ENCODE assay signal across 17 cellular contexts in genomic region chr2:106261871-106262321, GRCh38.
A peak's percentile ranks its signal among the peaks of the same experiment; 100 is the strongest.
DNase-seq lines count a peak whose midpoint lies in the region; ATAC-seq, FAIRE-seq and TF ChIP-seq lines count a peak whose summit lies in the region.
"Had no signal": no experiment of that assay in that cellular context is flagged by ENCODE, and none has a peak within 500 bp of the region (broad histone marks: within the 10 kb centered on the region; RNA-seq: fewer than 3 reads in every experiment).

No MANE protein-coding gene starts in this region.

- no peaks in the 10 kb centered on the region for H4K20me1 ChIP-seq in mammary epithelial cell (ENCODE audit: insufficient read depth, low read length)

- no peaks in the 10 kb centered on the region for H3K79me2 ChIP-seq in mammary epithelial cell (ENCODE audit: insufficient read depth, low read length)

- H3K27me3 ChIP-seq in mammary epithelial cell (ENCODE audit: insufficient read depth, low read length) (no peaks in the 10 kb centered on the region), bronchial epithelial cell (ENCODE audit: control insufficient read depth, insufficient read depth, low read length) (no peaks in the 10 kb centered on the region), right lobe of liver (no peaks in the 10 kb centered on the region), upper lobe of right lung (no peaks in the 10 kb centered on the region), tibial artery (no peaks in the 10 kb centered on the region)

- no peak overlapping the region for H3K27ac Mint-ChIP-seq in MCF 10A (ENCODE audit: low read depth, unreplicated experiment)

- POLR2A ChIA-PET in MCF 10A (lab: Yijun Ruan, JAX), result interaction anchor here (1.3 kb wide), 1 partner anchor 12 kb away, joined by 6 read pairs; no protein-coding TSS in a partner anchor

- CTCF ChIA-PET in mammary epithelial cell (lab: Charles Lee; ENCODE audit: low non-redundant PET), result no interaction called here
- CTCF ChIA-PET in MCF 10A (lab: Yijun Ruan, JAX), result interaction anchor here (0.6 to 0.7 kb wide), 2 partner anchors 284 to 358 kb away, joined by 3 to 6 read pairs; no protein-coding TSS in a partner anchor

- H3K27me3 Mint-ChIP-seq in MCF 10A (ENCODE audit: insufficient read depth, unreplicated experiment), result no peaks in the 10 kb centered on the region

- H3K4me3 ChIP-seq in mammary epithelial cell (replicated peaks in 1 of 3; ENCODE audit: insufficient read depth in 1 of 3, low read depth in 2 of 3, low read length in 3 of 3) (no peak overlapping the region), bronchial epithelial cell (ENCODE audit: low read depth, low read length) (no peak overlapping the region), right lobe of liver (no peak overlapping the region), upper lobe of right lung (no peak overlapping the region), tibial artery (no peak overlapping the region), mucosa of descending colon (no peak overlapping the region)
- H3K4me3 ChIP-seq: K562 had no signal

- H3K9ac ChIP-seq in mammary epithelial cell (ENCODE audit: insufficient read depth, low read length), result no peak overlapping the region

- 9% methylated on average over 6 of the region's 6 CpGs for WGBS in mammary epithelial cell (ENCODE audit: low coverage, missing lambda C conversion rate)
- WGBS in right lobe of liver (ENCODE audit: insufficient coverage, low coverage, low lambda C conversion rate, missing lambda C conversion rate), result 51% methylated on average over 5 of the region's 6 CpGs

- no peaks in the 10 kb centered on the region for H3K36me3 ChIP-seq in mammary epithelial cell (ENCODE audit: insufficient read depth, low read length)
- H3K36me3 ChIP-seq in bronchial epithelial cell (ENCODE audit: control insufficient read depth, insufficient read depth, low read length), result no peaks in the 10 kb centered on the region
- H3K36me3 ChIP-seq in right lobe of liver, result no peaks in the 10 kb centered on the region
- H3K36me3 ChIP-seq in upper lobe of right lung, result no peaks in the 10 kb centered on the region
- no peaks in the 10 kb centered on the region for H3K36me3 ChIP-seq in tibial artery
- H3K36me3 ChIP-seq in mucosa of descending colon (ENCODE audit: low read depth), result no peaks in the 10 kb centered on the region

- in situ Hi-C loops in mammary epithelial cell (cut with MboI; ENCODE audit: low sequenced_read_pairs in 2 of 2), result no loop called here

- no peak for TF ChIP-seq CTCF in mammary epithelial cell (conservative IDR thresholded peaks at IDR 0.05 in 1 of 2, IDR thresholded peaks at IDR 0.05 in 1 of 2; ENCODE audit: extremely low read depth in 1 of 2, insufficient read depth in 1 of 2, low read depth in 1 of 2, low read length in 2 of 2)
- TF ChIP-seq CTCF in MCF 10A (IDR thresholded peaks at IDR 0.05; ENCODE audit: unreplicated experiment), result no peak
- TF ChIP-seq CTCF in bronchial epithelial cell (IDR thresholded peaks at IDR 0.05; ENCODE audit: insufficient read depth, low read length, severe bottlenecking), result no peak
- TF ChIP-seq CTCF in right lobe of liver (IDR thresholded peaks at IDR 0.05), result no peak
- TF ChIP-seq CTCF in upper lobe of right lung (IDR thresholded peaks at IDR 0.05), result no peak
- no peak for TF ChIP-seq CTCF in tibial artery (IDR thresholded peaks at IDR 0.05)
- TF ChIP-seq CTCF in mucosa of descending colon (IDR thresholded peaks at IDR 0.05), result no peak

- no peak overlapping the region for H3K4me3 Mint-ChIP-seq in MCF 10A (ENCODE audit: unreplicated experiment)

- H3K4me2 ChIP-seq in mammary epithelial cell (ENCODE audit: insufficient read depth, low read depth, low read length), result peak overlapping the region; percentile 2

- intact Hi-C loops in mammary epithelial cell (cut with micrococcal nuclease) (loop anchor here (10.0 kb wide), 1 partner anchor 157 kb away; no protein-coding TSS in a partner anchor), MCF 10A (cut with micrococcal nuclease) (no loop called here), right lobe of liver (cut with DNase I) (no loop called here), upper lobe of right lung (cut with DNase I) (no loop called here), tibial artery (cut with DNase I; ENCODE audit: low total_unique reads) (no loop called here), mucosa of descending colon (cut with DNase I, micrococcal nuclease) (no loop called here)

- ATAC-seq in right lobe of liver (peak in 3 of 4 donors; percentile 14 to 62 (median 18)), upper lobe of right lung (peak; percentile 23), mucosa of descending colon (no peak)
- ATAC-seq: K562, PC-3 had no signal

- dilution Hi-C loops in mammary epithelial cell (cut with HindIII; ENCODE audit: low sequenced_read_pairs), result no loop called here

- peaks cover 6% of the 10 kb centered on the region for H3K36me3 Mint-ChIP-seq in MCF 10A (ENCODE audit: insufficient read depth, unreplicated experiment)
- H3K36me3 Mint-ChIP-seq: CD4-positive, CD25-positive, alpha-beta regulatory T cell had no signal

- DNase-seq in mammary epithelial cell (peak; percentile 16), MCF 10A (ENCODE audit: unreplicated experiment) (no peak), bronchial epithelial cell (ENCODE audit: low read depth) (peak; percentile 69), right lobe of liver (no peak), upper lobe of right lung (no peak), HUDEP-2 (lab: John Stamatoyannopoulos, UW; ENCODE audit: unreplicated experiment in 76 of 76) (no peak), tibial artery (no peak), mucosa of descending colon (no peak)
- DNase-seq: AML-193; CD4-positive, CD25-positive, alpha-beta regulatory T cell; NCI-H1048; NCI-H2107; NCI-H345; NCI-H69; PC-3 had no signal

- no peak for TF ChIP-seq POLR2A in right lobe of liver (IDR thresholded peaks at IDR 0.05)

- BruUV-seq in mammary epithelial cell (replicated peaks; lab: Mats Ljungman, UMichigan), result no TSS peak
- no TSS peak for BruUV-seq in MCF 10A (replicated peaks; lab: Mats Ljungman, UMichigan)

- peaks cover 6% of the 10 kb centered on the region for H3K4me1 Mint-ChIP-seq in MCF 10A (ENCODE audit: insufficient read depth, unreplicated experiment)

- H2AFZ ChIP-seq in mammary epithelial cell (ENCODE audit: low read depth, low read length), result peak overlapping the region; percentile 28

- H3K9me3 Mint-ChIP-seq in MCF 10A (ENCODE audit: unreplicated experiment), result no peaks in the 10 kb centered on the region
- H3K9me3 Mint-ChIP-seq: CD4-positive, CD25-positive, alpha-beta regulatory T cell had no signal

- H3K4me1 ChIP-seq in mammary epithelial cell (ENCODE audit: insufficient read depth, low read length), result peaks cover 4% of the 10 kb centered on the region
- peaks cover 0 to 22% (median 0%) of the 10 kb centered on the region in 4 donors for H3K4me1 ChIP-seq in right lobe of liver
- no peaks in the 10 kb centered on the region for H3K4me1 ChIP-seq in upper lobe of right lung
- H3K4me1 ChIP-seq in tibial artery, result no peaks in the 10 kb centered on the region
- H3K4me1 ChIP-seq in mucosa of descending colon (ENCODE audit: low read depth), result no peaks in the 10 kb centered on the region

- H3K9me3 ChIP-seq in mammary epithelial cell (replicated peaks; ENCODE audit: insufficient read depth, low read length) (no peaks in the 10 kb centered on the region), right lobe of liver (no peaks in the 10 kb centered on the region), upper lobe of right lung (no peaks in the 10 kb centered on the region), tibial artery (no peaks in the 10 kb centered on the region), mucosa of descending colon (no peaks in the 10 kb centered on the region)

- FAIRE-seq in bronchial epithelial cell (lab: Jason Lieb, UNC), result no peak
- FAIRE-seq: GM12891, K562 had no signal

- H3K27ac ChIP-seq in mammary epithelial cell (ENCODE audit: insufficient read depth, low read depth, low read length) (no peak overlapping the region), right lobe of liver (peak overlapping the region in 1 of 3 donors; percentile 72), upper lobe of right lung (no peak overlapping the region), tibial artery (no peak overlapping the region)

Comparison
In these comparisons a context has a peak if more than half of its experiments do, and no peak if none do; other contexts are left out.
1. DNase-seq: peak in mammary epithelial cell (single experiment) and bronchial epithelial cell (single experiment); none in MCF 10A (single experiment), right lobe of liver (0 of 3), upper lobe of right lung (single experiment), HUDEP-2 (0 of 76), tibial artery (0 of 2) and mucosa of descending colon (0 of 3).